Comparison of ENCODE assay signal across 9 cellular contexts in the genomic region with DNA sequence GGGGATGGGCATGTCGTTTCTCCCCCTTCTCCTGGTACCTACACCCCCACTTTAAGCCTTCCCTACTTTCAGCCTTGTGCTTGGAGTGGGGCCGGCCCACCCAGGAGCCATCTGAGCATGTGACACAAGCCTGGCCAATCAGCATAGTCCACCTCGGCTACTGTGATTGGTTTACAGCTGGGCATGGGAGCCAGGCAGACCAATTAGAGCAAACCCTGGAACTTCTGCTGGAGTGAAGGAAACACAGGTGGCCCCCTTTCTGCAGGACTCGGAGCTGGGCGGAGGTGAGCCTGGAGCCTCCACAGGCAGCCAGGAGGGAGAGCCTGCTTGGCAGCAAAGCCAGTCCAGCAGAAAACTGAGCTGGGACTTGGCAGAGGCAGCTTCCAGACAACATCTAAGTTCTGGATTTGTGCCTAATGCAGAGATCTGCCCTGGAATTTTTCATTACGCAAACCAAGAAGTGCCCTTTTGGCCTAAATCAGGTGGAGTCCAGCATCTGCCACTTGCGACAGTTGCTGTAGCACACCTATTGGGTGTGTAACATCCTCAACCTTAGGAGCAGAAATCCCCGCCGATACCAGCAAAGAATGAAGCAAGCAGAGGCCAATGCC. TPM values are rescaled to one million over a fixed set of nuclear protein-coding genes. Genes with fewer than 3 reads are reported as not detected.
DNase-seq lines count a peak whose midpoint lies in the region; ATAC-seq and TF ChIP-seq lines count a peak whose summit lies in the region.
"Had no signal": no experiment of that assay in that cellular context is flagged by ENCODE, and none has a peak within 500 bp of the region (broad histone marks: within the 10 kb centered on the region; RNA-seq: fewer than 3 reads in every experiment).

No MANE protein-coding gene starts in this region.

- H3K4me3 ChIP-seq in SJCRH30 = no peak overlapping the region
- H3K4me3 ChIP-seq in fibroblast of villous mesenchyme (ENCODE audit: low read depth, low read length) = no peak overlapping the region
- H3K4me3 ChIP-seq in retinal pigment epithelial cell (ENCODE audit: low read length) = no peak overlapping the region

- H3K4me1 ChIP-seq in SJCRH30 = no peaks in the 10 kb centered on the region

- H3K27me3 ChIP-seq in SJCRH30 = no peaks in the 10 kb centered on the region

- H3K27ac Mint-ChIP-seq in chondrocyte (ENCODE audit: unreplicated experiment) = no peak overlapping the region

- peaks cover 3% of the 10 kb centered on the region for H3K4me1 Mint-ChIP-seq in chondrocyte (ENCODE audit: low read depth)

- no peaks in the 10 kb centered on the region for H3K9me3 ChIP-seq in SJCRH30 (replicated peaks)

- peak; percentile 48 for DNase-seq in H4 (ENCODE audit: low spot score)
- DNase-seq in SJCRH30 = peak; percentile 62 to 77
- DNase-seq in fibroblast of villous mesenchyme (ENCODE audit: low read depth) = peak; percentile 20
- peak; percentile 77 for DNase-seq in retinal pigment epithelial cell (ENCODE audit: low read depth)
- DNase-seq in posterior vena cava (ENCODE audit: low spot score) = no peak
- DNase-seq in chondrocyte (ENCODE audit: low spot score) = no peak
- DNase-seq in GDM1 (lab: John Stamatoyannopoulos, UW) = no peak
- DNase-seq: T-helper 1 cell had no signal

- H3K4me3 Mint-ChIP-seq in chondrocyte (ENCODE audit: unreplicated experiment) = no peak overlapping the region

- no peaks in the 10 kb centered on the region for H3K36me3 ChIP-seq in SJCRH30

- TF ChIP-seq CTCF in fibroblast of villous mesenchyme (IDR thresholded peaks at IDR 0.05; ENCODE audit: insufficient read depth, low read depth, low read length) (no peak), retinal pigment epithelial cell (conservative IDR thresholded peaks at IDR 0.05; ENCODE audit: low read depth, low read length) (peak; percentile 29), chondrocyte (IDR thresholded peaks at IDR 0.05) (no peak)

- H3K36me3 Mint-ChIP-seq in chondrocyte (ENCODE audit: low read depth) = peaks cover 6% of the 10 kb centered on the region

- H3K27me3 Mint-ChIP-seq in chondrocyte (ENCODE audit: low read depth) = no peaks in the 10 kb centered on the region

- H3K9me3 Mint-ChIP-seq in chondrocyte (ENCODE audit: low read depth) = no peaks in the 10 kb centered on the region

- ATAC-seq in HG03571 (IDR thresholded peaks at IDR 0.05; ENCODE audit: unreplicated experiment) = no peak

- intact Hi-C loops in posterior vena cava (cut with DNase I) = no loop called here

- no peak overlapping the region for H3K27ac ChIP-seq in SJCRH30

RNA-seq across cellular contexts. Expression of a gene that starts 59.5 kb away (rescaled TPM):
- total RNA-seq in H4 (2014; rRNA removed; shearing (Covaris generic)) = 19.5 and 26.8 TPM in 2 replicates
- total RNA-seq in SJCRH30 (2014; rRNA removed; shearing (Covaris generic)) = 36.1 TPM in 2 replicates
- total RNA-seq in fibroblast of villous mesenchyme (22.5 and 28.5 TPM in 2 replicates), posterior vena cava (10 to 100 TPM; 13.0 to 14.3 TPM), chondrocyte (20.1 to 30.0 TPM (median 20.4 TPM) in 3 replicates)

Comparison
In these comparisons a context has a peak if more than half of its experiments do, and no peak if none do; other contexts are left out.
1. DNase-seq: peak in H4 (single experiment), SJCRH30 (2 of 2), fibroblast of villous mesenchyme (single experiment) and retinal pigment epithelial cell (single experiment); none in posterior vena cava (single experiment), chondrocyte (single experiment) and GDM1 (single experiment).